Comparison of ENCODE assay signal across 25 cellular contexts in genomic region chr12:114657597-114657920, GRCh38. TPM values are rescaled to one million over a fixed set of nuclear protein-coding genes. Genes with fewer than 3 reads are reported as not detected.
"Had no signal": no experiment of that assay in that cellular context is flagged by ENCODE, and none has a peak within 500 bp of the region (broad histone marks: within the 10 kb centered on the region; RNA-seq: fewer than 3 reads in every experiment).

No MANE protein-coding gene starts in this region.

- DNase-seq: activated CD4-positive, alpha-beta memory T cell treated with anti-CD3 and anti-CD28 coated beads, Interleukin-2, amount 10 ng/mL, durations not matched to agents 7 days and 5 days; activated CD4-positive, alpha-beta T cell treated with anti-CD3 and anti-CD28 coated beads for 1 hour; activated CD4-positive, alpha-beta T cell treated with anti-CD3 and anti-CD28 coated beads, Interleukin-2, amount 10 ng/mL, durations not matched to agents 7 days and 5 days; activated naive CD8-positive, alpha-beta T cell treated with anti-CD3 and anti-CD28 coated beads, Interleukin-2, amount 50 U/mL, for 24 hours; activated T-cell treated with anti-CD3 and anti-CD28 coated beads, Interleukin-2, amount 50 U/mL, for 4 hours; central memory CD4-positive, alpha-beta T cell; foreskin keratinocyte; left ventricle myocardium inferior; naive B cell; nephron progenitor cell; pancreas; psoas muscle; spleen; stimulated activated naive CD8-positive, alpha-beta T cell treated with anti-CD3 and anti-CD28 coated beads, Interleukin-15, Interleukin-2, amounts not matched to agents 100 U/mL and 50 U/mL, for 24 hours; T-helper 9 cell; testis; transverse colon; WERI-Rb-1 had no signal

- H3K4me1 ChIP-seq: foreskin keratinocyte, left ventricle myocardium inferior, pancreas, psoas muscle, transverse colon had no signal

- H3K4me3 ChIP-seq: breast epithelium, esophagus muscularis mucosa, left ventricle myocardium inferior, pancreas, psoas muscle, spleen, testis, transverse colon had no signal

- H3K4me1 Mint-ChIP-seq: activated CD4-positive, alpha-beta memory T cell treated with anti-CD3 and anti-CD28 coated beads, Interleukin-2, amount 10 ng/mL, durations not matched to agents 7 days and 5 days; activated CD4-positive, alpha-beta T cell treated with anti-CD3 and anti-CD28 coated beads, Interleukin-2, amount 10 ng/mL, durations not matched to agents 7 days and 5 days; activated naive CD4-positive, alpha-beta T cell treated with anti-CD3 and anti-CD28 coated beads, Interleukin-2, amount 50 U/mL, for 24 hours; activated naive CD8-positive, alpha-beta T cell treated with anti-CD3 and anti-CD28 coated beads, Interleukin-2, amount 50 U/mL, for 24 hours had no signal

- H3K27ac ChIP-seq: breast epithelium, esophagus muscularis mucosa, foreskin keratinocyte, left ventricle myocardium inferior, pancreas, psoas muscle, spleen, transverse colon, WERI-Rb-1 had no signal

- H3K9me3 ChIP-seq: breast epithelium, esophagus muscularis mucosa, left ventricle myocardium inferior, pancreas, psoas muscle, spleen, testis, transverse colon had no signal

- H3K27ac Mint-ChIP-seq: activated CD4-positive, alpha-beta memory T cell treated with anti-CD3 and anti-CD28 coated beads, Interleukin-2, amount 10 ng/mL, durations not matched to agents 7 days and 5 days; activated CD4-positive, alpha-beta T cell treated with anti-CD3 and anti-CD28 coated beads, Interleukin-2, amount 10 ng/mL, durations not matched to agents 7 days and 5 days; activated naive CD4-positive, alpha-beta T cell treated with anti-CD3 and anti-CD28 coated beads, Interleukin-2, amount 50 U/mL, for 24 hours; activated naive CD8-positive, alpha-beta T cell treated with anti-CD3 and anti-CD28 coated beads, Interleukin-2, amount 50 U/mL, for 24 hours; activated T-helper 17 cell treated with anti-CD3 and anti-CD28 coated beads, Interleukin-2, amount 50 U/mL, for 72 hours; dendritic cell treated with granulocyte-macrophage colony-stimulating factor and Interleukin-4, amounts not matched to agents 40 ng/mL and 50 ng/mL, for 4 days; naive B cell; T-helper 1 cell treated with Interleukin-12 subunit alpha and Interleukin-12 subunit beta and Interleukin-4 antibody, amounts not matched to agents 30 μg/mL and 1 μg/mL, for 36 hours had no signal

- H3K36me3 ChIP-seq: breast epithelium, esophagus muscularis mucosa, left ventricle myocardium inferior, pancreas, spleen, transverse colon, WERI-Rb-1 had no signal

- H3K36me3 Mint-ChIP-seq: activated naive CD4-positive, alpha-beta T cell treated with anti-CD3 and anti-CD28 coated beads, Interleukin-2, amount 50 U/mL, for 24 hours; mesothelial cell of epicardium; naive B cell had no signal

- H3K4me3 Mint-ChIP-seq: activated CD4-positive, alpha-beta memory T cell treated with anti-CD3 and anti-CD28 coated beads, Interleukin-2, amount 10 ng/mL, durations not matched to agents 7 days and 5 days; activated CD4-positive, alpha-beta T cell treated with anti-CD3 and anti-CD28 coated beads, Interleukin-2, amount 10 ng/mL, durations not matched to agents 7 days and 5 days; activated naive CD4-positive, alpha-beta T cell treated with anti-CD3 and anti-CD28 coated beads, Interleukin-2, amount 50 U/mL, for 24 hours; activated naive CD8-positive, alpha-beta T cell treated with anti-CD3 and anti-CD28 coated beads, Interleukin-2, amount 50 U/mL, for 24 hours; activated T-cell treated with anti-CD3 and anti-CD28 coated beads, Interleukin-2, amount 50 U/mL, for 4 hours; activated T-helper 17 cell treated with anti-CD3 and anti-CD28 coated beads, Interleukin-2, amount 50 U/mL, for 72 hours; dendritic cell treated with granulocyte-macrophage colony-stimulating factor and Interleukin-4, amounts not matched to agents 40 ng/mL and 50 ng/mL, for 4 days; mesothelial cell of epicardium; naive B cell; nephron progenitor cell; T-helper 1 cell treated with Interleukin-12 subunit alpha and Interleukin-12 subunit beta and Interleukin-4 antibody, amounts not matched to agents 30 μg/mL and 1 μg/mL, for 36 hours had no signal

- H3K9me3 Mint-ChIP-seq: activated CD4-positive, alpha-beta memory T cell treated with anti-CD3 and anti-CD28 coated beads, Interleukin-2, amount 10 ng/mL, durations not matched to agents 7 days and 5 days; activated CD4-positive, alpha-beta T cell treated with anti-CD3 and anti-CD28 coated beads, Interleukin-2, amount 10 ng/mL, durations not matched to agents 7 days and 5 days; activated naive CD4-positive, alpha-beta T cell treated with anti-CD3 and anti-CD28 coated beads, Interleukin-2, amount 50 U/mL, for 24 hours; activated naive CD8-positive, alpha-beta T cell treated with anti-CD3 and anti-CD28 coated beads, Interleukin-2, amount 50 U/mL, for 24 hours; activated T-cell treated with anti-CD3 and anti-CD28 coated beads, Interleukin-2, amount 50 U/mL, for 4 hours; activated T-helper 17 cell treated with anti-CD3 and anti-CD28 coated beads, Interleukin-2, amount 50 U/mL, for 72 hours; dendritic cell treated with granulocyte-macrophage colony-stimulating factor and Interleukin-4, amounts not matched to agents 40 ng/mL and 50 ng/mL, for 4 days; mesothelial cell of epicardium; nephron progenitor cell; T-helper 1 cell treated with Interleukin-12 subunit alpha and Interleukin-12 subunit beta and Interleukin-4 antibody, amounts not matched to agents 30 μg/mL and 1 μg/mL, for 36 hours had no signal

- H3K27me3 ChIP-seq: breast epithelium, foreskin keratinocyte, pancreas, testis had no signal

RNA-seq across cellular contexts. Expression of gene TBX3, which starts 26.4 kb away (rescaled TPM):
- total RNA-seq: activated CD4-positive, alpha-beta memory T cell treated with anti-CD3 and anti-CD28 coated beads, Interleukin-2, amount 10 ng/mL, durations not matched to agents 7 days and 5 days; activated CD4-positive, alpha-beta T cell treated with anti-CD3 and anti-CD28 coated beads, Interleukin-2, amount 10 ng/mL, durations not matched to agents 7 days and 5 days; activated T-helper 17 cell treated with anti-CD3 and anti-CD28 coated beads, Interleukin-2, amount 50 U/mL, for 72 hours had no signal
